In the genomic region with DNA sequence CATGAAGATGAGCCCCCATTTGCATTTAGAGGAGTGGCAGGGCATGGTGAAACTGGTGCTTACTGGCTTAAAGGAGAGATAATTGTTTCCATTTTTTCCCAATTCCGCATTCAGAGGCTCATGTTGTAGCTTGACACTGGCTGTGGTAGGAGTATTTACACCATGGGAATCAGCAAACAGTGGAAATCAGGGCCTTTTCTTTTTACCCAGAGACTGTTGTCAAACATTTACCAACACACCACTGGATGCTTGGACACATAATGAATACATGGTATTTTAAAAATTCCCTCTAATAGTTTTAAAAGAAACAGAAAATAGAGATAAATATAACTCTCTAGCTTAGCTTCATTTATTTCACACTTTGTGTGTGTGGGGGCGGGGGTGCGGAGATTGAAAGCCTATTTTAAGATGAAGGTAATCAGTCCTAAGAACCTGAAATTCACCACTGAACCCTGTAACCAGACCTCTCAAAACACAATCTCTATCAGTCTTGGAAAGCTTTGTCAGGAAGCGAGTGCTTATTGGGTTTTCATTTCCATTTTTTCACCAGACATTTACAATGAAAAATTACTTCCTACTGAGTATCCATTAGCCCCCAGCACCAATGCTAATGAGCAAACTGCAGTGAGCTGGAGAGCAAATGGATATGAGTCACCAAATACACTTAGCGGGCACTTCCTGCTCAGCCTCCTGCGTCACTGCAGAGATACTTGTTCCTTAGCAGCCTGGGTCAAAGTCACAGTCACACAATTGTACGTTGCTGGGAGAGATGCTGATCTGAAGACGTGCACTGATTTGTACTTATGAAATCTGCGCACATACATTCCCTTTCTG, we compare ENCODE assay signal across 9 cellular contexts.
A peak's percentile ranks its signal among the peaks of the same experiment; 100 is the strongest.
DNase-seq lines count a peak whose midpoint lies in the region; ATAC-seq and TF ChIP-seq lines count a peak whose summit lies in the region.
"Had no signal": no experiment of that assay in that cellular context is flagged by ENCODE, and none has a peak within 500 bp of the region (broad histone marks: within the 10 kb centered on the region; RNA-seq: fewer than 3 reads in every experiment).

No MANE protein-coding gene starts in this region.

- no peak overlapping the region for H3K27ac ChIP-seq in RWPE1
- H3K27ac ChIP-seq in CD4-positive, alpha-beta T cell (ENCODE audit: low read depth, low read length): no peak overlapping the region

- no peak overlapping the region for H3K4me3 ChIP-seq in fibroblast of villous mesenchyme (ENCODE audit: low read depth, low read length)
- H3K4me3 ChIP-seq in retinal pigment epithelial cell (ENCODE audit: low read length): no peak overlapping the region

- POLR2A ChIA-PET in RWPE1 (lab: Yijun Ruan, JAX; ENCODE audit: low non-redundant PET): interaction anchor here (0.6 kb wide), 1 partner anchor 99 kb away, joined by 3 read pairs; no protein-coding TSS in a partner anchor
- POLR2A ChIA-PET in CD4-positive, alpha-beta T cell (lab: Charles Lee): no interaction called here

- CTCF ChIA-PET in RWPE1 (lab: Yijun Ruan, JAX): no interaction called here
- CTCF ChIA-PET in CD4-positive, alpha-beta T cell (lab: Charles Lee): no interaction called here

- H3K27me3 Mint-ChIP-seq in CD4-positive, alpha-beta T cell: no peaks in the 10 kb centered on the region
- H3K27me3 Mint-ChIP-seq: naive B cell had no signal

- H3K27me3 ChIP-seq in CD4-positive, alpha-beta T cell (ENCODE audit: control insufficient read depth, insufficient read depth, low read length): no peaks in the 10 kb centered on the region

- H3K4me1 Mint-ChIP-seq in CD4-positive, alpha-beta T cell (ENCODE audit: low read depth): no peaks in the 10 kb centered on the region
- H3K4me1 Mint-ChIP-seq: naive B cell had no signal

- no peaks in the 10 kb centered on the region for H3K9me3 Mint-ChIP-seq in CD4-positive, alpha-beta T cell

- H3K27ac Mint-ChIP-seq in CD4-positive, alpha-beta T cell: no peak overlapping the region
- H3K27ac Mint-ChIP-seq: naive B cell had no signal

- no peak overlapping the region for H3K4me3 Mint-ChIP-seq in CD4-positive, alpha-beta T cell
- H3K4me3 Mint-ChIP-seq: naive B cell had no signal

- no peak for TF ChIP-seq CTCF in RWPE1 (conservative IDR thresholded peaks at IDR 0.05; ENCODE audit: low read depth)
- TF ChIP-seq CTCF in fibroblast of villous mesenchyme (IDR thresholded peaks at IDR 0.05; ENCODE audit: insufficient read depth, low read depth, low read length): no peak
- no peak for TF ChIP-seq CTCF in retinal pigment epithelial cell (conservative IDR thresholded peaks at IDR 0.05; ENCODE audit: low read depth, low read length)
- TF ChIP-seq CTCF in CD4-positive, alpha-beta T cell (IDR thresholded peaks at IDR 0.05): no peak

- H3K9me3 ChIP-seq in CD4-positive, alpha-beta T cell (ENCODE audit: control insufficient read depth, low read length): no peaks in the 10 kb centered on the region

- peak; percentile 75 for ATAC-seq in GM21528 (IDR thresholded peaks at IDR 0.05; ENCODE audit: low FRiP score, unreplicated experiment)
- ATAC-seq in CD4-positive, alpha-beta T cell (ENCODE audit: poor library complexity): no peak

- H3K36me3 Mint-ChIP-seq in CD4-positive, alpha-beta T cell (ENCODE audit: low read depth): no peaks in the 10 kb centered on the region
- H3K36me3 Mint-ChIP-seq: naive B cell had no signal

- intact Hi-C loops in CD4-positive, alpha-beta T cell (cut with DNase I, micrococcal nuclease): no loop called here

- peak; percentile 96 for DNase-seq in DMS53 (lab: John Stamatoyannopoulos, UW)
- DNase-seq in HuH-7 (ENCODE audit: low spot score): peak; percentile 15
- peak; percentile 76 for DNase-seq in RWPE1 (ENCODE audit: low spot score)
- peak; percentile 94 for DNase-seq in fibroblast of villous mesenchyme (ENCODE audit: low read depth)
- peak; percentile 99 for DNase-seq in retinal pigment epithelial cell (ENCODE audit: low read depth)
- no peak for DNase-seq in CD4-positive, alpha-beta T cell
- no peak for DNase-seq in GF-D8 (lab: John Stamatoyannopoulos, UW)
- DNase-seq: naive B cell had no signal

Comparison
In these comparisons a context has a peak if more than half of its experiments do, and no peak if none do; other contexts are left out.
1. DNase-seq: peak in DMS53 (single experiment), HuH-7 (single experiment), RWPE1 (single experiment), fibroblast of villous mesenchyme (single experiment) and retinal pigment epithelial cell (single experiment); none in CD4-positive, alpha-beta T cell (0 of 10) and GF-D8 (single experiment).